Comparison of ENCODE assay signal across 8 cellular contexts in the genomic region with DNA sequence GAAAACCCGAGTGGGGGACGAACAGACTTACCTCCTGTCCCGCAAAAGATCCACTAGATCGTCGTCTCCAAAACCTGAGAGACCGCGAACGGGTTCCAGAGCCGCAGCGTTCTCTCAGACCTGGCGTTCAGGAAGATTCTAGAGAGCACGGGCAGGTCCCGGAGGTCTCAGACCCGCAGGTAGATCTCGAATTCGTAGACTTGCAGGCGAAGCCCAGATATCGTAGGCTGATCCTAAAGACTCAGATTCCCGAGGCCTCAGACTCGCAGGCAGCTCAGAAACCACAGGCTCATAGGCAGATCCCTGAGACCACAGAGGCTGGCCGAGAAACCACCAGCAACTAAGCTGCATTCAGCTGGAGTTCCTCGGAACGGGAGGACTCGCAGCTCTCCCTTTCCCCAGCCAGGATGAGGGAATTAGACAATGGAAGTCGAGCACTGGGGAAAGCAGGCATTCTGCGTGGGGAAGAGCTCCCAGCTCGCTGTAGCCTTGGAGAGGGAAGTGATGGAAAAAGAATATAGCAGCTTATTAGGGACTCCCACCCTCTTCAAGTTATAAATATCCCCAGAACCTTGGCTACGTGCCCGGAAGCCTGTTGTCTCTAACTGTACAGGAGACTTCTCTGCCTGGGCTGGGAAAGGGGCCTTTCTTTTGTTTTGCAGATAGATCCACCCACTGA. TPM values are rescaled to one million over a fixed set of nuclear protein-coding genes. Genes with fewer than 3 reads are reported as not detected.
DNase-seq lines count a peak whose midpoint lies in the region; ATAC-seq and TF ChIP-seq lines count a peak whose summit lies in the region.

Gene ZNF436, minus strand, starts transcription at position 502 of the 679 bp plus-strand sequence. CDS start 1,831 bp downstream, outside the sequence.

- H3K4me3 Mint-ChIP-seq in Calu3 (ENCODE audit: low read depth, unreplicated experiment) (peak within 1 kb of the TSS; percentile 91), glutamatergic neuron (ENCODE audit: unreplicated experiment) (peak within 1 kb of the TSS; percentile 96)
- H3K4me3 Mint-ChIP-seq in activated naive CD8-positive, alpha-beta T cell treated with anti-CD3 and anti-CD28 coated beads, Interleukin-2, amount 50 U/mL, for 24 hours, result peak within 1 kb of the TSS; percentile 93

- H3K27ac Mint-ChIP-seq in Calu3 (ENCODE audit: unreplicated experiment) (peak within 1 kb of the TSS; percentile 63), glutamatergic neuron (ENCODE audit: unreplicated experiment) (peak within 1 kb of the TSS; percentile 98)
- H3K27ac Mint-ChIP-seq in activated naive CD8-positive, alpha-beta T cell treated with anti-CD3 and anti-CD28 coated beads, Interleukin-2, amount 50 U/mL, for 24 hours, result peak within 1 kb of the TSS; percentile 99

- H3K4me2 ChIP-seq in neuronal stem cell (ENCODE audit: insufficient read depth, low read length, poor library complexity, severe bottlenecking), result peak within 1 kb of the TSS; percentile 89

- H2BK5ac ChIP-seq in neuronal stem cell (ENCODE audit: low read length), result peak within 1 kb of the TSS; percentile 85

- TF ChIP-seq POLR2A in vagina (IDR thresholded peaks at IDR 0.05), result no peak

- ATAC-seq in activated naive CD8-positive, alpha-beta T cell treated with anti-CD3 and anti-CD28 coated beads, Interleukin-2, amount 50 U/mL, for 24 hours, result no peak
- ATAC-seq in HG03520 (IDR thresholded peaks at IDR 0.05; ENCODE audit: unreplicated experiment), result no peak

- H3K27ac ChIP-seq in neuronal stem cell (replicated peaks; ENCODE audit: low read length) (peak within 1 kb of the TSS; percentile 99), vagina (peak within 1 kb of the TSS; percentile 98)

- H3K27me3 Mint-ChIP-seq in Calu3 (ENCODE audit: unreplicated experiment), result no peaks in the 10 kb centered on the region
- peaks cover 2% of the 10 kb centered on the region for H3K27me3 Mint-ChIP-seq in activated naive CD8-positive, alpha-beta T cell treated with anti-CD3 and anti-CD28 coated beads, Interleukin-2, amount 50 U/mL, for 24 hours
- H3K27me3 Mint-ChIP-seq in glutamatergic neuron (ENCODE audit: unreplicated experiment), result peaks cover 10% of the 10 kb centered on the region

- H3K4me3 ChIP-seq in LNCaP clone FGC (ENCODE audit: low read depth, low read length) (peak within 1 kb of the TSS; percentile 73), neuronal stem cell (ENCODE audit: low read length in 2 of 2) (peak within 1 kb of the TSS; percentile 85 to 90), vagina (peak within 1 kb of the TSS; percentile 74 to 78)

- peak within 1 kb of the TSS; percentile 87 for H3K9ac ChIP-seq in neuronal stem cell (ENCODE audit: low read depth, low read length, poor library complexity)

- no peak within 1 kb of the TSS for H4K91ac ChIP-seq in neuronal stem cell (ENCODE audit: low read depth, low read length, poor library complexity)

- peak within 1 kb of the TSS; percentile 2 for H2BK15ac ChIP-seq in neuronal stem cell (ENCODE audit: low read length)

- H3K9me3 ChIP-seq in neuronal stem cell (replicated peaks in 1 of 2; ENCODE audit: control insufficient read depth in 2 of 2, insufficient read depth in 1 of 2, low read depth in 1 of 2, low read length in 2 of 2) (peaks cover 1 to 27% of the 10 kb centered on the region in 2 donors), vagina (no peaks in the 10 kb centered on the region)

- H2AFZ ChIP-seq in neuronal stem cell (ENCODE audit: low read length), result peak within 1 kb of the TSS; percentile 90

- peak; percentile 31 for DNase-seq in Calu3
- DNase-seq in LNCaP clone FGC (ENCODE audit: low read depth), result no peak
- peak; percentile 98 for DNase-seq in RPMI8226
- peak; percentile 44 for DNase-seq in activated naive CD8-positive, alpha-beta T cell treated with anti-CD3 and anti-CD28 coated beads, Interleukin-2, amount 50 U/mL, for 24 hours
- DNase-seq in glutamatergic neuron, result peak; percentile 25
- no peak for DNase-seq in neuronal stem cell (ENCODE audit: low spot score)
- no peak for DNase-seq in vagina (ENCODE audit: extremely low spot score in 2 of 2)

- peak within 1 kb of the TSS; percentile 72 for H3K14ac ChIP-seq in neuronal stem cell (ENCODE audit: low read length)

- H3K9me3 Mint-ChIP-seq in Calu3 (ENCODE audit: low read depth, unreplicated experiment) (no peaks in the 10 kb centered on the region), glutamatergic neuron (ENCODE audit: unreplicated experiment) (peaks cover 17% of the 10 kb centered on the region)
- peaks cover 7% of the 10 kb centered on the region for H3K9me3 Mint-ChIP-seq in activated naive CD8-positive, alpha-beta T cell treated with anti-CD3 and anti-CD28 coated beads, Interleukin-2, amount 50 U/mL, for 24 hours

- H3K4me1 Mint-ChIP-seq in Calu3 (ENCODE audit: low read depth, unreplicated experiment), result peaks cover 33% of the 10 kb centered on the region
- peaks cover 36% of the 10 kb centered on the region for H3K4me1 Mint-ChIP-seq in activated naive CD8-positive, alpha-beta T cell treated with anti-CD3 and anti-CD28 coated beads, Interleukin-2, amount 50 U/mL, for 24 hours
- H3K4me1 Mint-ChIP-seq in glutamatergic neuron (ENCODE audit: low read depth, unreplicated experiment), result peaks cover 21% of the 10 kb centered on the region

- H3K79me1 ChIP-seq in neuronal stem cell (ENCODE audit: low read depth, low read length), result no peaks in the 10 kb centered on the region

- H2BK12ac ChIP-seq in neuronal stem cell (ENCODE audit: low read length), result no peak within 1 kb of the TSS

- H3K4ac ChIP-seq in neuronal stem cell (ENCODE audit: low read length), result no peak within 1 kb of the TSS

- peak; percentile 5 for TF ChIP-seq CTCF in Calu3 (IDR thresholded peaks at IDR 0.05; ENCODE audit: unreplicated experiment)
- TF ChIP-seq CTCF in LNCaP clone FGC (IDR thresholded peaks at IDR 0.05; ENCODE audit: control insufficient read depth, extremely low read depth, insufficient read depth), result no peak
- TF ChIP-seq CTCF in glutamatergic neuron (IDR thresholded peaks at IDR 0.05; ENCODE audit: partially characterized antibody, unreplicated experiment), result no peak
- no peak for TF ChIP-seq CTCF in vagina (IDR thresholded peaks at IDR 0.05)

- peak within 1 kb of the TSS; percentile 99 for H3K18ac ChIP-seq in neuronal stem cell (ENCODE audit: low read length)

- H2BK120ac ChIP-seq in neuronal stem cell (ENCODE audit: low read depth, low read length), result peak within 1 kb of the TSS; percentile 13

- peak within 1 kb of the TSS; percentile 87 for H2AK5ac ChIP-seq in neuronal stem cell (ENCODE audit: low read depth, low read length)

- H3K36me3 Mint-ChIP-seq in Calu3 (ENCODE audit: insufficient read depth, unreplicated experiment), result peaks cover 46% of the 10 kb centered on the region
- peaks cover 25% of the 10 kb centered on the region for H3K36me3 Mint-ChIP-seq in activated naive CD8-positive, alpha-beta T cell treated with anti-CD3 and anti-CD28 coated beads, Interleukin-2, amount 50 U/mL, for 24 hours (ENCODE audit: low read depth)
- peaks cover 32% of the 10 kb centered on the region for H3K36me3 Mint-ChIP-seq in glutamatergic neuron (ENCODE audit: unreplicated experiment)

- BruUV-seq in Calu3 (replicated peaks; lab: Mats Ljungman, UMichigan), result no TSS peak

- intact Hi-C loops in Calu3 (cut with micrococcal nuclease; ENCODE audit: unreplicated experiment) (loop anchor here (2.0 kb wide), 1 partner anchor 33 kb away; no protein-coding TSS in a partner anchor), vagina (cut with DNase I) (no loop called here)

- H3K4me1 ChIP-seq in neuronal stem cell (ENCODE audit: control insufficient read depth in 2 of 2, insufficient read depth in 1 of 2, low read depth in 1 of 2, low read length in 2 of 2), result peaks cover 29 to 31% of the 10 kb centered on the region in 2 donors
- H3K4me1 ChIP-seq in vagina, result peaks cover 57% of the 10 kb centered on the region

- H3K27me3 ChIP-seq in neuronal stem cell (ENCODE audit: control insufficient read depth in 3 of 3, insufficient read depth in 3 of 3, low read depth in 1 of 3, low read length in 3 of 3) (no peaks in the 10 kb centered on the region), vagina (no peaks in the 10 kb centered on the region)

- peak within 1 kb of the TSS; percentile 77 for H3K23ac ChIP-seq in neuronal stem cell (ENCODE audit: low read depth, low read length, poor library complexity)

- H4K8ac ChIP-seq in neuronal stem cell (ENCODE audit: low read depth, low read length), result peak within 1 kb of the TSS; percentile 45

- CTCF ChIA-PET in Calu3 (lab: Charles Lee), result interaction anchor here (0.6 to 4.5 kb wide), 2 partner anchors 34 to 321 kb away, joined by 3 to 27 read pairs; no protein-coding TSS in a partner anchor

- WGBS in neuronal stem cell (ENCODE audit: extremely low coverage in 2 of 2, insufficient read length in 2 of 2, insufficient replicate concordance in 1 of 2), 2 donors, result no CpG with 5 or more reads among the region's 29 CpGs

- peaks cover 0 to 44% of the 10 kb centered on the region in 2 donors for H3K36me3 ChIP-seq in neuronal stem cell (replicated peaks in 1 of 2; ENCODE audit: control insufficient read depth in 2 of 2, insufficient read depth in 2 of 2, low read length in 2 of 2)
- H3K36me3 ChIP-seq in vagina, result peaks cover 0 to 18% of the 10 kb centered on the region in 2 donors

RNA-seq across cellular contexts. Expression of gene ZNF436, which starts in this region (rescaled TPM):
- 5.8 and 6.1 TPM in 2 replicates for total RNA-seq in Calu3 (2022)
- total RNA-seq in glutamatergic neuron (ENCODE audit: unreplicated experiment), result 13.3 TPM
- polyA plus RNA-seq in neuronal stem cell (2013, experiment 1 of 2), result 5.8 TPM
- 5.8 TPM for polyA plus RNA-seq in neuronal stem cell (2013, experiment 2 of 2)
- total RNA-seq in vagina, result 20.9 TPM

Comparison
In these comparisons a context has a peak if more than half of its experiments do, and no peak if none do; other contexts are left out.
1. DNase-seq: peak in Calu3 (single experiment), RPMI8226 (single experiment), activated naive CD8-positive, alpha-beta T cell treated with anti-CD3 and anti-CD28 coated beads, Interleukin-2, amount 50 U/mL, for 24 hours (single experiment) and glutamatergic neuron (single experiment); none in LNCaP clone FGC (single experiment), neuronal stem cell (single experiment) and vagina (0 of 2).
2. Peak in every context shown above with its lines, with median percentiles within 50 percentile points of each other: H3K27ac Mint-ChIP-seq, H3K4me3 Mint-ChIP-seq and H3K4me3 ChIP-seq.